In genomic region chr4:3488791-3489190, GRCh38 we compare ENCODE assay signal across 30 cellular contexts. TPM values are rescaled to one million over a fixed set of nuclear protein-coding genes. Genes with fewer than 3 reads are reported as not detected.
"Had no signal": no experiment of that assay in that cellular context is flagged by ENCODE, and none has a peak within 500 bp of the region (broad histone marks: within the 10 kb centered on the region; RNA-seq: fewer than 3 reads in every experiment).

No MANE protein-coding gene starts in this region.

- H3K9me3 Mint-ChIP-seq: activated naive CD4-positive, alpha-beta T cell treated with anti-CD3 and anti-CD28 coated beads for 36 hours; mesothelial cell of epicardium; stimulated activated effector memory CD8-positive, alpha-beta T cell treated with anti-CD3 and anti-CD28 coated beads, Interleukin-12 subunit alpha, Interleukin-12 subunit beta, amount 100 ng/mL, for 72 hours; T-helper 1 cell treated with Interleukin-12 subunit alpha and Interleukin-12 subunit beta and Interleukin-4 antibody, amounts not matched to agents 30 μg/mL and 1 μg/mL, for 36 hours had no signal

- H3K4me3 Mint-ChIP-seq: activated naive CD4-positive, alpha-beta T cell treated with anti-CD3 and anti-CD28 coated beads for 36 hours; mesothelial cell of epicardium; naive thymus-derived CD8-positive, alpha-beta T cell; stimulated activated effector memory CD8-positive, alpha-beta T cell treated with anti-CD3 and anti-CD28 coated beads, Interleukin-12 subunit alpha, Interleukin-12 subunit beta, amount 100 ng/mL, for 72 hours; T-helper 1 cell treated with Interleukin-12 subunit alpha and Interleukin-12 subunit beta and Interleukin-4 antibody, amounts not matched to agents 30 μg/mL and 1 μg/mL, for 36 hours had no signal

- H3K9me3 ChIP-seq: gastrocnemius medialis, stomach, tibial artery had no signal

- DNase-seq: activated CD4-positive, alpha-beta T cell treated with anti-CD3 and anti-CD28 coated beads for 48 hours; activated CD8-positive, alpha-beta memory T cell treated with anti-CD3 and anti-CD28 coated beads for 24 hours; activated effector memory CD4-positive, alpha-beta T cell treated with Interleukin-2 at 50 U/mL for 16 hours; amniotic stem cell; brain microvascular endothelial cell; dorsolateral prefrontal cortex; effector memory CD4-positive, alpha-beta T cell; erythroblast; gastrocnemius medialis; hippocampal formation; kidney; left colon; mammary epithelial cell; naive thymus-derived CD8-positive, alpha-beta T cell; posterior cingulate gyrus; stimulated activated CD4-positive, alpha-beta T cell treated with anti-CD3 and anti-CD28 coated beads, Interleukin-12 subunit alpha, Interleukin-12 subunit beta, amount 100 ng/mL, for 4 hours; stimulated activated CD4-positive, alpha-beta T cell treated with anti-CD3 and anti-CD28 coated beads, Interleukin-4, amount 100 ng/mL, for 24 hours; stomach; tibial artery; WERI-Rb-1 had no signal

- H3K36me3 Mint-ChIP-seq: mesothelial cell of epicardium; naive thymus-derived CD8-positive, alpha-beta T cell; stimulated activated effector memory CD8-positive, alpha-beta T cell treated with anti-CD3 and anti-CD28 coated beads, Interleukin-12 subunit alpha, Interleukin-12 subunit beta, amount 100 ng/mL, for 72 hours had no signal

- H3K36me3 ChIP-seq: brain microvascular endothelial cell, WERI-Rb-1 had no signal

- H3K4me3 ChIP-seq: coronary artery, dorsolateral prefrontal cortex, gastrocnemius medialis, skin epidermis, stomach, tibial artery had no signal

- H3K27ac Mint-ChIP-seq: activated naive CD4-positive, alpha-beta T cell treated with anti-CD3 and anti-CD28 coated beads for 36 hours; mesothelial cell of epicardium; stimulated activated effector memory CD8-positive, alpha-beta T cell treated with anti-CD3 and anti-CD28 coated beads, Interleukin-12 subunit alpha, Interleukin-12 subunit beta, amount 100 ng/mL, for 72 hours; T-helper 1 cell treated with Interleukin-12 subunit alpha and Interleukin-12 subunit beta and Interleukin-4 antibody, amounts not matched to agents 30 μg/mL and 1 μg/mL, for 36 hours had no signal

- ATAC-seq: gastrocnemius medialis, left colon, sciatic nerve had no signal

- FAIRE-seq: astrocyte, kidney had no signal

- H3K27ac ChIP-seq: brain microvascular endothelial cell, coronary artery, stomach, WERI-Rb-1 had no signal

- H3K27me3 ChIP-seq: gastrocnemius medialis had no signal

RNA-seq across cellular contexts. Expression of gene DOK7, which starts 25.7 kb away (rescaled TPM):
- total RNA-seq: activated naive CD4-positive, alpha-beta T cell treated with anti-CD3 and anti-CD28 coated beads for 36 hours; astrocyte; naive thymus-derived CD8-positive, alpha-beta T cell; osteoblast; sciatic nerve had no signal

RNA-seq across cellular contexts. Expression of gene HGFAC, which starts 47.0 kb away (rescaled TPM):
- total RNA-seq: activated naive CD4-positive, alpha-beta T cell treated with anti-CD3 and anti-CD28 coated beads for 36 hours; left colon; mammary epithelial cell; naive thymus-derived CD8-positive, alpha-beta T cell; osteoblast; sciatic nerve; stomach; ureter had no signal
- polyA plus RNA-seq: mammary epithelial cell; naive thymus-derived CD8-positive, alpha-beta T cell had no signal
